In the genomic region with DNA sequence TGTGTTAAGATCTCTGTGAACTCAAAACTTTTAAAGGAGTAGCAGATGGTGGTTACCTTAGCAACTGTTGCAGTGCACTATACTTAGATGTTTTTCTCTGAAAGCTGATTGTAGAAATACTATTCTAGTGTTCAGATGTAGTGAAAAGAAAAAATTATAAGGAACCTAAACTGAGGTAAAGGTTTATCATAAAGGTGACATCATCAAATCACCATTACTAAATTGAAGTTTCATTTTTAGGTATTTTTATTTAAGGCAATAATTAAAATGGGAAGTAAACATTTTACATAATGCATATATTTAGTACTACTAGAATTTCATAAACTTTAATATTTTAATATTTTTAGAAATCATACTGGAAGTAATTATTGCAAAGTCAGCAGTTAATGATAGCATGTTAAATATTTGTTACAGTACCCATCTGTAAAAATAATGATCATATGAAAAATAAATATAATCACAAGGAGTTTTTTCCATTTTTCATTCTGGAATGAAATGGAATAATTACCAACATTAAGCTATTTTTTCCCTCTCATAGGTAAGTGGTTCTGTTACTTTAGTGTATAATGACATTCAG, we compare ENCODE assay signal across 16 cellular contexts.
A peak's percentile ranks its signal among the peaks of the same experiment; 100 is the strongest.
DNase-seq lines count a peak whose midpoint lies in the region; ATAC-seq, FAIRE-seq and TF ChIP-seq lines count a peak whose summit lies in the region.
"Had no signal": no experiment of that assay in that cellular context is flagged by ENCODE, and none has a peak within 500 bp of the region (broad histone marks: within the 10 kb centered on the region; RNA-seq: fewer than 3 reads in every experiment).

No MANE protein-coding gene starts in this region.

- TF ChIP-seq RAD21 in HepG2 (CRISPR knock-in tag; IDR thresholded peaks at IDR 0.05) = no peak

- H3K27ac ChIP-seq in HepG2 (ENCODE audit: extremely low read length, insufficient read depth, low read length) = no peak overlapping the region
- H3K27ac ChIP-seq in right lobe of liver = no peak overlapping the region
- H3K27ac ChIP-seq in HEK293 (ENCODE audit: extremely low read depth, low read depth, low read length) = no peak overlapping the region
- H3K27ac ChIP-seq: BLaER1, GM23248 had no signal

- H3K4me3 ChIP-seq in HepG2 (replicated peaks in 1 of 3; ENCODE audit: insufficient read depth in 1 of 3, low read depth in 2 of 3, low read length in 3 of 3) (no peak overlapping the region), right lobe of liver (no peak overlapping the region), HEK293 (ENCODE audit: low read depth, low read length) (no peak overlapping the region)
- H3K4me3 ChIP-seq: BLaER1, GM23248 had no signal

- ATAC-seq in HepG2 (no peak), right lobe of liver (no peak)
- ATAC-seq: HCT116 had no signal

- H3K79me2 ChIP-seq in HepG2 (ENCODE audit: insufficient read depth, low read length) = no peaks in the 10 kb centered on the region

- H3K36me3 ChIP-seq in HepG2 (replicated peaks in 1 of 2; ENCODE audit: control insufficient read depth in 1 of 2, insufficient read depth in 2 of 2, low read length in 2 of 2) (no peaks in the 10 kb centered on the region), right lobe of liver (no peaks in the 10 kb centered on the region), HEK293 (ENCODE audit: control insufficient read depth in 2 of 2, insufficient read depth in 1 of 2, low read length in 2 of 2) (no peaks in the 10 kb centered on the region)
- H3K36me3 ChIP-seq: BLaER1 had no signal

- TF ChIP-seq EP300 in HepG2 (IDR thresholded peaks at IDR 0.05; ENCODE audit: low read depth in 2 of 2, low read length in 2 of 2) = no peak
- TF ChIP-seq EP300 in HepG2 (CRISPR knock-in tag; IDR thresholded peaks at IDR 0.05; ENCODE audit: borderline replicate concordance) = no peak

- TF ChIP-seq CTCF in HepG2 (CRISPR knock-in tag; IDR thresholded peaks at IDR 0.05) (no peak), right lobe of liver (IDR thresholded peaks at IDR 0.05) (no peak), HEK293 (tag by site-specific recombination; IDR thresholded peaks at IDR 0.05) (no peak)

- no TSS peak for BruUV-seq in HepG2 (replicated peaks; lab: Mats Ljungman, UMichigan)

- in situ Hi-C loops in HepG2 (cut with HindIII; ENCODE audit: extremely low pct_ligation_motif_present, low pct_unique_long_range_greater_than_20kb) = loop anchor here (10.0 to 25.0 kb wide), 2 partner anchors 535 to 1077 kb away; no protein-coding TSS in a partner anchor

- no peaks in the 10 kb centered on the region for H3K4me1 ChIP-seq in HepG2 (ENCODE audit: insufficient read depth, low read length)
- no peaks in the 10 kb centered on the region for H3K4me1 ChIP-seq in right lobe of liver
- 0 out of 2 replicates have a peak, but pooled peaks cover 2% of the 10 kb centered on the region for H3K4me1 ChIP-seq in HEK293 (ENCODE audit: control insufficient read depth, insufficient read depth, low read length)
- H3K4me1 ChIP-seq: BLaER1 had no signal

- no peak overlapping the region for H3K9ac ChIP-seq in HepG2 (ENCODE audit: insufficient read depth, low read depth, low read length)
- H3K9ac ChIP-seq: BLaER1, GM23248 had no signal

- TF ChIP-seq POLR2A in HepG2 (IDR thresholded peaks at IDR 0.05; ENCODE audit: insufficient read depth in 1 of 2, low read depth in 2 of 2, low read length in 2 of 2) (no peak), right lobe of liver (IDR thresholded peaks at IDR 0.05) (no peak)

- POLR2A ChIA-PET in HepG2 (lab: Yijun Ruan, JAX) (no interaction called here), HEK293 (lab: Yijun Ruan, JAX) (no interaction called here)

- no peaks in the 10 kb centered on the region for H3K27me3 ChIP-seq in HepG2 (ENCODE audit: control insufficient read depth in 1 of 2, insufficient read depth in 2 of 2, low read length in 2 of 2)
- H3K27me3 ChIP-seq in right lobe of liver = no peaks in the 10 kb centered on the region
- H3K27me3 ChIP-seq: BLaER1 had no signal

- CTCF ChIA-PET in HepG2 (lab: Yijun Ruan, JAX; ENCODE audit: low intra/inter-chr PET ratio, low total read pairs) (no interaction called here), HEK293 (lab: Yijun Ruan, JAX) (interaction anchor here (0.7 kb wide), 1 partner anchor 11 kb away, joined by 3 read pairs; no protein-coding TSS in a partner anchor)

- intact Hi-C loops in HepG2 (cut with micrococcal nuclease; ENCODE audit: unreplicated experiment) (loop anchor here (5.0 kb wide), 1 partner anchor 1067 kb away; no protein-coding TSS in a partner anchor), right lobe of liver (cut with DNase I) (no loop called here)

- H2AFZ ChIP-seq in HepG2 (ENCODE audit: low read length) = no peak overlapping the region
- H2AFZ ChIP-seq: GM23248 had no signal

- FAIRE-seq in HepG2 (lab: Jason Lieb, UNC) (no peak), endometrium (lab: Jason Lieb, UNC) (peak; percentile 39)
- FAIRE-seq: GM12892, GM18507, H54 had no signal

- no peaks in the 10 kb centered on the region for H4K20me1 ChIP-seq in HepG2 (ENCODE audit: insufficient read depth, low read length)
- H4K20me1 ChIP-seq: BLaER1 had no signal

- H3K4me2 ChIP-seq in HepG2 (ENCODE audit: low read depth, low read length) = no peak overlapping the region
- H3K4me2 ChIP-seq: BLaER1 had no signal

- H3K9me3 ChIP-seq in HepG2 (ENCODE audit: low read length) (no peaks in the 10 kb centered on the region), right lobe of liver (no peaks in the 10 kb centered on the region), HEK293 (ENCODE audit: control insufficient read depth, insufficient read depth, low read depth, low read length) (no peaks in the 10 kb centered on the region)
- H3K9me3 ChIP-seq: BLaER1 had no signal

- DNase-seq in HepG2 (ENCODE audit: low spot score) (no peak), right lobe of liver (no peak), hypothalamus (lab: John Stamatoyannopoulos, UW) (no peak), inferior parietal cortex (ENCODE audit: extremely low spot score) (no peak)
- no peak for DNase-seq in stimulated activated CD4-positive, alpha-beta T cell treated with anti-CD3 and anti-CD28 coated beads, Interleukin-4, amount 100 ng/mL, for 24 hours
- DNase-seq: Calu3; CD4-positive, alpha-beta memory T cell; GDM1 had no signal

TF ChIP-seq in HepG2, 621 proteins besides CTCF, POLR2A, EP300 and RAD21 (continues in another document):
- no peak for TF ChIP-seq MXI1 (IDR thresholded peaks at IDR 0.05; ENCODE audit: borderline replicate concordance, low read depth, low read length)
- TF ChIP-seq MAFK (conservative IDR thresholded peaks at IDR 0.05 in 1 of 2, IDR thresholded peaks at IDR 0.05 in 1 of 2; ENCODE audit: low read length in 2 of 2) = peak; percentile 84 to 97
- TF ChIP-seq MAFF (IDR thresholded peaks at IDR 0.05; ENCODE audit: low read depth, low read length) = peak; percentile 90
- no peak for TF ChIP-seq ASH2L (IDR thresholded peaks at IDR 0.05; ENCODE audit: insufficient read length, low read depth, low read length)
- no peak for TF ChIP-seq ZFX (CRISPR knock-in tag; IDR thresholded peaks at IDR 0.05; ENCODE audit: low read depth)
- TF ChIP-seq NAIF1 (CRISPR knock-in tag; IDR thresholded peaks at IDR 0.05; ENCODE audit: borderline replicate concordance) = no peak

TF ChIP-seq in HEK293, 187 proteins besides CTCF, POLR2A, EP300 and RAD21:
- TF ChIP-seq, protein P1, sequence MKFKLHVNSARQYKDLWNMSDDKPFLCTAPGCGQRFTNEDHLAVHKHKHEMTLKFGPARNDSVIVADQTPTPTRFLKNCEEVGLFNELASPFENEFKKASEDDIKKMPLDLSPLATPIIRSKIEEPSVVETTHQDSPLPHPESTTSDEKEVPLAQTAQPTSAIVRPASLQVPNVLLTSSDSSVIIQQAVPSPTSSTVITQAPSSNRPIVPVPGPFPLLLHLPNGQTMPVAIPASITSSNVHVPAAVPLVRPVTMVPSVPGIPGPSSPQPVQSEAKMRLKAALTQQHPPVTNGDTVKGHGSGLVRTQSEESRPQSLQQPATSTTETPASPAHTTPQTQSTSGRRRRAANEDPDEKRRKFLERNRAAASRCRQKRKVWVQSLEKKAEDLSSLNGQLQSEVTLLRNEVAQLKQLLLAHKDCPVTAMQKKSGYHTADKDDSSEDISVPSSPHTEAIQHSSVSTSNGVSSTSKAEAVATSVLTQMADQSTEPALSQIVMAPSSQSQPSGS (tag by site-specific recombination; IDR thresholded peaks at IDR 0.05; ENCODE audit: low read depth) = peak; percentile 56
- TF ChIP-seq ZNF785 (tag by site-specific recombination; IDR thresholded peaks at IDR 0.05) (no peak), ZNF394 (tag by site-specific recombination; IDR thresholded peaks at IDR 0.05; ENCODE audit: borderline replicate concordance) (no peak), ZNF629 (tag by site-specific recombination; IDR thresholded peaks at IDR 0.05) (no peak), ZNF157 (tag by site-specific recombination; IDR thresholded peaks at IDR 0.05) (no peak), ZBTB8A (tag by site-specific recombination; IDR thresholded peaks at IDR 0.05) (no peak)
TF ChIP-seq in HEK293: peak in this region for 1.
